ENCODE assay signal across 11 cellular contexts in the genomic region with DNA sequence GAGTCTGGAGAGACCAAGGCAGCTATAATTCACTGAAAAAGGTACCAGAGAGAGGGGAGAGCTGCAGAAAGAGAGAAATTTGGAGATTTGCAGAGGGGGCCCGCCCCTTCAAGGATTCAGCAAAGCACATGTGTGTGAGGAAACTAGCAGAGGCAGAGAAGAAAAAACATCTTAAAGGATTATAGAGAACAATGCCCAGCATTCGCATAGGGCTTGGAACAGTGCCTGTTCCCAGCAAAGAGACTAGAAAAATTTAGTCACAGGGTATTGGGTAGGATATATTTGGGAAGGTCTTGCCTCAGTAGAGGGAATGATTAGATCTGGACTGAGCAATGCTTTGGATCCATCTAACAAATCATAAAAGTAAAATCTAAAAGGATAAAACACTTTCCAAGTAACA.
"Had no signal": no experiment of that assay in that cellular context is flagged by ENCODE, and none has a peak within 500 bp of the region (broad histone marks: within the 10 kb centered on the region; RNA-seq: fewer than 3 reads in every experiment).

No MANE protein-coding gene starts in this region.

- H3K27ac ChIP-seq: upper lobe of right lung had no signal

- H3K4me3 ChIP-seq: upper lobe of right lung had no signal

- H3K27me3 ChIP-seq: upper lobe of right lung had no signal

- H3K4me1 ChIP-seq: upper lobe of right lung had no signal

- ATAC-seq: effector memory CD8-positive, alpha-beta T cell; natural killer cell; stimulated activated naive CD8-positive, alpha-beta T cell treated with anti-CD3 and anti-CD28 coated beads, Interleukin-15, Interleukin-2, amounts not matched to agents 100 U/mL and 50 U/mL, for 24 hours; upper lobe of right lung had no signal

- H3K27ac Mint-ChIP-seq: activated CD4-positive, alpha-beta memory T cell treated with anti-CD3 and anti-CD28 coated beads for 36 hours; natural killer cell had no signal

- H3K4me1 Mint-ChIP-seq: natural killer cell had no signal

- H3K27me3 Mint-ChIP-seq: activated CD4-positive, alpha-beta memory T cell treated with anti-CD3 and anti-CD28 coated beads for 36 hours; effector memory CD8-positive, alpha-beta T cell had no signal

- H3K4me3 Mint-ChIP-seq: activated CD4-positive, alpha-beta memory T cell treated with anti-CD3 and anti-CD28 coated beads for 36 hours; effector memory CD8-positive, alpha-beta T cell; immature natural killer cell; natural killer cell had no signal

- DNase-seq: activated CD4-positive, alpha-beta memory T cell treated with anti-CD3 and anti-CD28 coated beads for 36 hours; activated CD4-positive, CD25-positive, alpha-beta regulatory T cell treated with anti-CD3 and anti-CD28 coated beads, Interleukin-2, amount 50 U/mL, for 72 hours; activated naive CD4-positive, alpha-beta T cell; cortex of kidney; effector memory CD8-positive, alpha-beta T cell; erythroblast; immature natural killer cell; natural killer cell; stimulated activated CD4-positive, alpha-beta T cell treated with anti-CD3 and anti-CD28 coated beads, Interleukin-2, amount 100 ng/mL, for 48 hours; stimulated activated naive CD8-positive, alpha-beta T cell treated with anti-CD3 and anti-CD28 coated beads, Interleukin-15, Interleukin-2, amounts not matched to agents 100 U/mL and 50 U/mL, for 24 hours; upper lobe of right lung had no signal
